Comparison of ENCODE assay signal across 8 cellular contexts in the genomic region with DNA sequence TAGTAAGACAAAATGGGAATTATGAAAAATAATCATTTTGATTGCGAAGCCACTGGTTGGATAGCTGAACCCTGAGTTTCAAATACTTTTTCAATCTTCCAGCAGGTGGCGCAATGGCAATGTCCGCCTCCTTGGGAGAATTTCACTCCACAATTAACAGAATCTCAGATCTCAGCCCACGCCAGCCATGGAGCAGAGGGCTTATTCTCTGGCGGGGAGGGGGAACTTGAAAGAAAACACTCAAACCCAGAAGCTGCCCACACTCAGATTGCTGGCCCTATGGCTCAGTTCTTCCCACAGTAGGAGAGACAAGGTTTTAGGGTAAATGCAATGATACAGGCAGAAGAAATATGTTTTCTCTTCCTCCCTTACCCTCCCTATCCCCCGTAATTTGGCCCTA. TPM values are rescaled to one million over a fixed set of nuclear protein-coding genes. Genes with fewer than 3 reads are reported as not detected.
DNase-seq lines count a peak whose midpoint lies in the region; ATAC-seq and TF ChIP-seq lines count a peak whose summit lies in the region.

No MANE protein-coding gene starts in this region.

- H3K9ac ChIP-seq in KMS-11, result no peak overlapping the region

- no peak overlapping the region for H3K27ac ChIP-seq in KMS-11
- H3K27ac ChIP-seq in right atrium auricular region, result no peak overlapping the region
- no peak overlapping the region for H3K27ac ChIP-seq in sigmoid colon

- no peaks in the 10 kb centered on the region for H3K4me1 ChIP-seq in KMS-11 (ENCODE audit: low read depth, poor library complexity, severe bottlenecking)
- H3K4me1 ChIP-seq in right atrium auricular region, result no peaks in the 10 kb centered on the region
- no peaks in the 10 kb centered on the region for H3K4me1 ChIP-seq in sigmoid colon

- WGBS in sigmoid colon, 2 donors, result 13 to 26% methylated on average over 6 of the region's 6 CpGs

- TF ChIP-seq CTCF in KMS-11 (conservative IDR thresholded peaks at IDR 0.05; ENCODE audit: low read depth, low read length), result peak; percentile 89
- peak; percentile 44 to 85 for TF ChIP-seq CTCF in right atrium auricular region (IDR thresholded peaks at IDR 0.05)
- TF ChIP-seq CTCF in sigmoid colon (IDR thresholded peaks at IDR 0.05), result peak; percentile 13 to 77 (median 59)

- no peak overlapping the region for H3K4me2 ChIP-seq in KMS-11

- ATAC-seq in SK-N-SH treated with all-trans-retinoic acid at 6 μM for 48 hours (peak; percentile 88), GM19455 (IDR thresholded peaks at IDR 0.05; ENCODE audit: unreplicated experiment) (no peak)

- no peak for TF ChIP-seq EP300 in sigmoid colon (IDR thresholded peaks at IDR 0.05)

- peak; percentile 8 for DNase-seq in NK-92 treated with Interleukin-12 subunit alpha and Interleukin-12 subunit beta, amount 100 ng/mL, for 24 hours (lab: John Stamatoyannopoulos, UW)
- DNase-seq in NK-92 (lab: John Stamatoyannopoulos, UW; ENCODE audit: unreplicated experiment) (no peak), amniotic epithelial cell (ENCODE audit: low read depth) (peak; percentile 44), right atrium auricular region (ENCODE audit: low spot score) (peak; percentile 73), sigmoid colon (peak; percentile 70)

- H3K4me3 ChIP-seq in KMS-11 (IDR thresholded peaks at IDR 0.05; ENCODE audit: insufficient read depth, low read depth, low read length) (no peak overlapping the region), right atrium auricular region (no peak overlapping the region), sigmoid colon (no peak overlapping the region)

- no peaks in the 10 kb centered on the region for H3K9me3 ChIP-seq in right atrium auricular region
- H3K9me3 ChIP-seq in sigmoid colon, result no peaks in the 10 kb centered on the region

- H3K36me3 ChIP-seq in KMS-11 (ENCODE audit: insufficient read depth) (no peaks in the 10 kb centered on the region), right atrium auricular region (no peaks in the 10 kb centered on the region), sigmoid colon (no peaks in the 10 kb centered on the region)

- H3K79me2 ChIP-seq in KMS-11 (ENCODE audit: insufficient read depth, low read depth), result no peaks in the 10 kb centered on the region

- TF ChIP-seq POLR2A in sigmoid colon (IDR thresholded peaks at IDR 0.05), result no peak

- peak overlapping the region; percentile 12; the same call in 1 of the 2 replicates for H2AFZ ChIP-seq in KMS-11 (ENCODE audit: low read depth)

- no peaks in the 10 kb centered on the region for H4K20me1 ChIP-seq in KMS-11 (ENCODE audit: insufficient read depth)

- H3K27me3 ChIP-seq in KMS-11 (ENCODE audit: insufficient read depth, low read depth) (no peaks in the 10 kb centered on the region), right atrium auricular region (no peaks in the 10 kb centered on the region), sigmoid colon (peaks cover 0 to 17% (median 0%) of the 10 kb centered on the region in 3 donors)

- intact Hi-C loops in sigmoid colon (cut with DNase I), result loop anchor here (1.0 kb wide), 1 partner anchor 124 kb away; no protein-coding TSS in a partner anchor

TF ChIP-seq in SK-N-SH treated with all-trans-retinoic acid at 6 μM for 48 hours, 23 proteins besides CTCF, POLR2A, EP300 and RAD21:
- TF ChIP-seq GLIS3 (CRISPR knock-in tag; IDR thresholded peaks at IDR 0.05) (no peak), RARB (CRISPR knock-in tag; IDR thresholded peaks at IDR 0.05) (no peak), OSR1 (CRISPR knock-in tag; IDR thresholded peaks at IDR 0.05) (no peak), PPARA (CRISPR knock-in tag; IDR thresholded peaks at IDR 0.05; ENCODE audit: borderline replicate concordance) (no peak), CREB5 (CRISPR knock-in tag; IDR thresholded peaks at IDR 0.05; ENCODE audit: low read depth) (no peak), ZNF70 (CRISPR knock-in tag; IDR thresholded peaks at IDR 0.05) (no peak), BACH2 (CRISPR knock-in tag; IDR thresholded peaks at IDR 0.05; ENCODE audit: borderline replicate concordance) (no peak), ZFP30 (CRISPR knock-in tag; IDR thresholded peaks at IDR 0.05) (no peak), POU6F1 (CRISPR knock-in tag; IDR thresholded peaks at IDR 0.05; ENCODE audit: borderline replicate concordance, low read depth) (no peak), ISL1 (CRISPR knock-in tag; IDR thresholded peaks at IDR 0.05) (no peak), TCF4 (CRISPR knock-in tag; IDR thresholded peaks at IDR 0.05; ENCODE audit: borderline replicate concordance) (no peak), ZNF8 (CRISPR knock-in tag; IDR thresholded peaks at IDR 0.05) (no peak)
- TF ChIP-seq, protein P1, sequence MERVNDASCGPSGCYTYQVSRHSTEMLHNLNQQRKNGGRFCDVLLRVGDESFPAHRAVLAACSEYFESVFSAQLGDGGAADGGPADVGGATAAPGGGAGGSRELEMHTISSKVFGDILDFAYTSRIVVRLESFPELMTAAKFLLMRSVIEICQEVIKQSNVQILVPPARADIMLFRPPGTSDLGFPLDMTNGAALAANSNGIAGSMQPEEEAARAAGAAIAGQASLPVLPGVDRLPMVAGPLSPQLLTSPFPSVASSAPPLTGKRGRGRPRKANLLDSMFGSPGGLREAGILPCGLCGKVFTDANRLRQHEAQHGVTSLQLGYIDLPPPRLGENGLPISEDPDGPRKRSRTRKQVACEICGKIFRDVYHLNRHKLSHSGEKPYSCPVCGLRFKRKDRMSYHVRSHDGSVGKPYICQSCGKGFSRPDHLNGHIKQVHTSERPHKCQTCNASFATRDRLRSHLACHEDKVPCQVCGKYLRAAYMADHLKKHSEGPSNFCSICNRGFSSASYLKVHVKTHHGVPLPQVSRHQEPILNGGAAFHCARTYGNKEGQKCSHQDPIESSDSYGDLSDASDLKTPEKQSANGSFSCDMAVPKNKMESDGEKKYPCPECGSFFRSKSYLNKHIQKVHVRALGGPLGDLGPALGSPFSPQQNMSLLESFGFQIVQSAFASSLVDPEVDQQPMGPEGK (CRISPR knock-in tag; IDR thresholded peaks at IDR 0.05; ENCODE audit: borderline replicate concordance), result no peak
- TF ChIP-seq, protein P2, sequence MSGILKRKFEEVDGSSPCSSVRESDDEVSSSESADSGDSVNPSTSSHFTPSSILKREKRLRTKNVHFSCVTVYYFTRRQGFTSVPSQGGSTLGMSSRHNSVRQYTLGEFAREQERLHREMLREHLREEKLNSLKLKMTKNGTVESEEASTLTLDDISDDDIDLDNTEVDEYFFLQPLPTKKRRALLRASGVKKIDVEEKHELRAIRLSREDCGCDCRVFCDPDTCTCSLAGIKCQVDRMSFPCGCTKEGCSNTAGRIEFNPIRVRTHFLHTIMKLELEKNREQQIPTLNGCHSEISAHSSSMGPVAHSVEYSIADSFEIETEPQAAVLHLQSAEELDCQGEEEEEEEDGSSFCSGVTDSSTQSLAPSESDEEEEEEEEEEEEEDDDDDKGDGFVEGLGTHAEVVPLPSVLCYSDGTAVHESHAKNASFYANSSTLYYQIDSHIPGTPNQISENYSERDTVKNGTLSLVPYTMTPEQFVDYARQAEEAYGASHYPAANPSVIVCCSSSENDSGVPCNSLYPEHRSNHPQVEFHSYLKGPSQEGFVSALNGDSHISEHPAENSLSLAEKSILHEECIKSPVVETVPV (CRISPR knock-in tag; IDR thresholded peaks at IDR 0.05), result no peak

RNA-seq across cellular contexts. Expression of gene RCN1, which starts 38.7 kb away (rescaled TPM):
- 10 to 100 TPM; 27.7 to 29.7 TPM for total RNA-seq in right atrium auricular region
- 10 to 100 TPM; 27.8 to 58.4 (median 36.9) TPM for total RNA-seq in sigmoid colon
- polyA plus RNA-seq in sigmoid colon, result 10 to 100 TPM in 2 of 3 donors, 1 to 10 TPM in 1; 9.7 to 49.0 (median 10.2) TPM
